In the genomic region with DNA sequence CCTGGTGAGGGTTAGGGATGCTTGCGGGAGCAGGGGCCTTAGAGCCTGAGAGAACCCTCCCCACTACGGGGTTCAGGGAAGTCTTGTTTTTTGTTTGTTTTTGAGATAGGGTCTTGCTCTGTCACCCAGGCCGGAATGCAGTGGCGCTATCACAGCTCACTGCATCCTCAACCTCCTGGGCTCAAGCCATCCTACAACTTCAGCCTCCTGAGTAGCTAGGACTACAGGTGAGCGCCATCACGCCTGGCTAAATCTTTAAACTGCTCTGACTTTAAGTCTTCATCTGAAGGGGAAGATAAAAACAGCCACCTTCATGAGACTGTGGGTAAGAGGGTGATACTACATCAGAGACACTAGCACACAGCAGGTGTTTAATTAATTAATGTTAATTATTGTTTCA, we compare ENCODE assay signal across 34 cellular contexts. TPM values are rescaled to one million over a fixed set of nuclear protein-coding genes. Genes with fewer than 3 reads are reported as not detected.
"Had no signal": no experiment of that assay in that cellular context is flagged by ENCODE, and none has a peak within 500 bp of the region (broad histone marks: within the 10 kb centered on the region; RNA-seq: fewer than 3 reads in every experiment).

No MANE protein-coding gene starts in this region.

- H3K4me3 Mint-ChIP-seq: mesothelial cell of epicardium; naive B cell; natural killer cell; nephron progenitor cell; neural progenitor cell; stimulated activated naive CD8-positive, alpha-beta T cell treated with anti-CD3 and anti-CD28 coated beads, Interleukin-15, Interleukin-2, amounts not matched to agents 100 ng/mL and 50 ng/mL, for 24 hours had no signal

- H3K27me3 ChIP-seq: hepatocyte, neural progenitor cell, neutrophil, suprapubic skin, tibial artery, upper lobe of right lung, uterus had no signal

- ATAC-seq: natural killer cell, right cardiac atrium, sciatic nerve, upper lobe of right lung had no signal

- H3K4me3 ChIP-seq: hepatocyte, left ventricle myocardium inferior, lung, neural progenitor cell, skin epidermis, suprapubic skin, thoracic aorta, tibial artery, upper lobe of right lung, uterus had no signal

- H3K27ac ChIP-seq: hepatocyte, left ventricle myocardium inferior, neural progenitor cell, neutrophil, parathyroid adenoma, skin epidermis, suprapubic skin, thoracic aorta, tibial artery, upper lobe of right lung, uterus had no signal

- H3K4me1 ChIP-seq: left ventricle myocardium inferior, neural progenitor cell, parathyroid adenoma, suprapubic skin, tibial artery, upper lobe of right lung, uterus had no signal

- H3K36me3 ChIP-seq: neural progenitor cell, uterus had no signal

- H3K4me1 Mint-ChIP-seq: natural killer cell, nephron progenitor cell had no signal

- H3K9me3 ChIP-seq: left ventricle myocardium inferior, neutrophil, suprapubic skin, thoracic aorta, tibial artery, upper lobe of right lung, uterus had no signal

- H3K27me3 Mint-ChIP-seq: naive B cell; progenitor cell of endocrine pancreas; stimulated activated naive CD8-positive, alpha-beta T cell treated with anti-CD3 and anti-CD28 coated beads, Interleukin-15, Interleukin-2, amounts not matched to agents 100 ng/mL and 50 ng/mL, for 24 hours had no signal

- DNase-seq: islet precursor cell; left ventricle myocardium inferior; mesendoderm; naive B cell; natural killer cell; nephron progenitor cell; occipital lobe; right cardiac atrium; stimulated activated CD4-positive, alpha-beta T cell treated with anti-CD3 and anti-CD28 coated beads, Interleukin-12 subunit alpha, Interleukin-12 subunit beta, amount 100 ng/mL, for 4 hours; stimulated activated CD4-positive, alpha-beta T cell treated with anti-CD3 and anti-CD28 coated beads, Interleukin-15, amount 100 ng/mL, for 24 hours; stimulated activated CD4-positive, alpha-beta T cell treated with anti-CD3 and anti-CD28 coated beads, Interleukin-2, amount 100 ng/mL, for 24 hours; stimulated activated CD4-positive, alpha-beta T cell treated with anti-CD3 and anti-CD28 coated beads, Interleukin-4, amount 100 ng/mL, for 1 hour; stimulated activated naive CD4-positive, alpha-beta T cell; trophoblast cell; upper lobe of right lung; uterus had no signal

- H3K27ac Mint-ChIP-seq: mesothelial cell of epicardium; natural killer cell; stimulated activated naive CD8-positive, alpha-beta T cell treated with anti-CD3 and anti-CD28 coated beads, Interleukin-15, Interleukin-2, amounts not matched to agents 100 ng/mL and 50 ng/mL, for 24 hours had no signal

- H3K9me3 Mint-ChIP-seq: mesothelial cell of epicardium; naive B cell; natural killer cell; nephron progenitor cell; neural progenitor cell; stimulated activated naive CD8-positive, alpha-beta T cell treated with anti-CD3 and anti-CD28 coated beads, Interleukin-15, Interleukin-2, amounts not matched to agents 100 ng/mL and 50 ng/mL, for 24 hours had no signal

RNA-seq across cellular contexts. Expression of a gene that starts 28.5 kb away (rescaled TPM):
- total RNA-seq: kidney epithelial cell, lower leg skin, mesothelial cell of epicardium, mononuclear cell, osteocyte, renal cortical epithelial cell, thoracic aorta had no signal
